Comparison of ENCODE assay signal across 20 cellular contexts in genomic region chr13:61406275-61406674, GRCh38. TPM values are rescaled to one million over a fixed set of nuclear protein-coding genes. Genes with fewer than 3 reads are reported as not detected.
"Had no signal": no experiment of that assay in that cellular context is flagged by ENCODE, and none has a peak within 500 bp of the region (broad histone marks: within the 10 kb centered on the region; RNA-seq: fewer than 3 reads in every experiment).

No MANE protein-coding gene starts in this region.

- H3K4me3 ChIP-seq: ascending aorta, breast epithelium, right atrium auricular region, transverse colon, vagina had no signal

- H3K27me3 ChIP-seq: ascending aorta, breast epithelium, foreskin keratinocyte, right atrium auricular region, transverse colon, vagina had no signal

- H3K36me3 ChIP-seq: ascending aorta, breast epithelium, transverse colon, vagina, WERI-Rb-1 had no signal

- DNase-seq: activated CD4-positive, alpha-beta T cell treated with anti-CD3 and anti-CD28 coated beads, Interleukin-2, amount 50 U/mL, for 48 hours; activated naive CD4-positive, alpha-beta T cell treated with anti-CD3 and anti-CD28 coated beads, Interleukin-2, amount 10 ng/mL, durations not matched to agents 7 days and 5 days; effector memory CD4-positive, alpha-beta T cell; foreskin keratinocyte; glutamatergic neuron; hypothalamus; kidney; occipital lobe; small intestine; stimulated activated CD4-positive, alpha-beta T cell treated with anti-CD3 and anti-CD28 coated beads, Interleukin-4, amount 100 ng/mL, for 4 hours; stimulated activated CD8-positive, alpha-beta memory T cell treated with anti-CD3 and anti-CD28 coated beads, Interleukin-4, amount 100 ng/mL, for 48 hours; stimulated activated naive CD4-positive, alpha-beta T cell treated with Interleukin-2 at 50 U/mL for 16 hours; substantia nigra; transverse colon; WERI-Rb-1 had no signal

- H3K27ac ChIP-seq: ascending aorta, breast epithelium, foreskin keratinocyte, transverse colon, vagina, WERI-Rb-1 had no signal

- ATAC-seq: activated T-helper 17 cell treated with anti-CD3 and anti-CD28 coated beads, Interleukin-2, amount 50 U/mL, for 72 hours; foreskin keratinocyte had no signal

- H3K9me3 ChIP-seq: ascending aorta, breast epithelium, right atrium auricular region, transverse colon, vagina had no signal

- H3K4me1 ChIP-seq: ascending aorta, breast epithelium, foreskin keratinocyte, right atrium auricular region, transverse colon, vagina had no signal

RNA-seq across cellular contexts. Expression of gene PCDH20, which starts 9.4 kb away (rescaled TPM):
- total RNA-seq: activated T-helper 17 cell treated with anti-CD3 and anti-CD28 coated beads, Interleukin-2, amount 50 U/mL, for 72 hours; foreskin keratinocyte had no signal
